14 cellular contexts compared by ENCODE assay signal in genomic region chr12:9024512-9024911, GRCh38.
"Had no signal": no experiment of that assay in that cellular context is flagged by ENCODE, and none has a peak within 500 bp of the region (broad histone marks: within the 10 kb centered on the region; RNA-seq: fewer than 3 reads in every experiment).

No MANE protein-coding gene starts in this region.

- H3K4me3 Mint-ChIP-seq: activated CD4-positive, alpha-beta T cell treated with anti-CD3 and anti-CD28 coated beads, Interleukin-2, amount 10 ng/mL, durations not matched to agents 7 days and 5 days; activated naive CD4-positive, alpha-beta T cell treated with anti-CD3 and anti-CD28 coated beads, Interleukin-2, amount 10 ng/mL, durations not matched to agents 7 days and 5 days; central memory CD8-positive, alpha-beta T cell; T-helper 2 cell treated with Interferon-gamma antibody and Interleukin-4, amounts not matched to agents 5 μg/mL and 100 μg/mL, for 36 hours had no signal

- H3K27ac ChIP-seq: ascending aorta, left ventricle myocardium inferior, testis, upper lobe of left lung had no signal

- H3K36me3 ChIP-seq: ascending aorta, colonic mucosa, left ventricle myocardium inferior, upper lobe of left lung had no signal

- H3K9me3 ChIP-seq: ascending aorta, colonic mucosa, left ventricle myocardium inferior, SK-N-SH, testis, upper lobe of left lung had no signal

- H3K27me3 Mint-ChIP-seq: activated naive CD4-positive, alpha-beta T cell treated with anti-CD3 and anti-CD28 coated beads, Interleukin-2, amount 10 ng/mL, durations not matched to agents 7 days and 5 days; central memory CD8-positive, alpha-beta T cell; progenitor cell of endocrine pancreas had no signal

- H3K27me3 ChIP-seq: ascending aorta, colonic mucosa, testis, upper lobe of left lung had no signal

- DNase-seq: colonic mucosa, left ventricle myocardium inferior, mammary epithelial cell, midbrain, occipital lobe, SK-N-SH, testis, upper lobe of left lung had no signal

- H3K4me3 ChIP-seq: ascending aorta, colonic mucosa, left ventricle myocardium inferior, testis, upper lobe of left lung had no signal

- H3K4me1 ChIP-seq: ascending aorta, colonic mucosa, testis, upper lobe of left lung had no signal

- H3K27ac Mint-ChIP-seq: activated CD4-positive, alpha-beta T cell treated with anti-CD3 and anti-CD28 coated beads, Interleukin-2, amount 10 ng/mL, durations not matched to agents 7 days and 5 days; activated naive CD4-positive, alpha-beta T cell treated with anti-CD3 and anti-CD28 coated beads, Interleukin-2, amount 10 ng/mL, durations not matched to agents 7 days and 5 days; progenitor cell of endocrine pancreas; T-helper 2 cell treated with Interferon-gamma antibody and Interleukin-4, amounts not matched to agents 5 μg/mL and 100 μg/mL, for 36 hours had no signal
